1 cellular context compared by ENCODE assay signal in genomic region chr21:46324390-46325072, GRCh38.
A peak's percentile ranks its signal among the peaks of the same experiment; 100 is the strongest.
TF ChIP-seq lines count a peak whose summit lies in the region.

No MANE protein-coding gene starts in this region.

TF ChIP-seq in K562, 482 proteins besides CTCF, POLR2A, EP300 and RAD21 (continued from another document and continues in another):
- TF ChIP-seq ATF7 (IDR thresholded peaks at IDR 0.05): no peak
- peak; percentile 79; the same call in 1 of the 2 replicates for TF ChIP-seq ZC3H4 (CRISPR knock-in tag; IDR thresholded peaks at IDR 0.05; ENCODE audit: borderline replicate concordance)
- TF ChIP-seq ZBTB7A (IDR thresholded peaks at IDR 0.05; ENCODE audit: borderline replicate concordance, control insufficient read depth, low read depth, low read length): peak; percentile 39; the same call in 1 of the 2 replicates
- TF ChIP-seq GATAD2A (IDR thresholded peaks at IDR 0.05): no peak
- TF ChIP-seq NCOA4 (IDR thresholded peaks at IDR 0.05; ENCODE audit: partially characterized antibody): no peak
- no peak for TF ChIP-seq ZC3H8 (IDR thresholded peaks at IDR 0.05)
- TF ChIP-seq HMG20A (CRISPR knock-in tag; conservative IDR thresholded peaks at IDR 0.05): no peak
- TF ChIP-seq, protein P1, sequence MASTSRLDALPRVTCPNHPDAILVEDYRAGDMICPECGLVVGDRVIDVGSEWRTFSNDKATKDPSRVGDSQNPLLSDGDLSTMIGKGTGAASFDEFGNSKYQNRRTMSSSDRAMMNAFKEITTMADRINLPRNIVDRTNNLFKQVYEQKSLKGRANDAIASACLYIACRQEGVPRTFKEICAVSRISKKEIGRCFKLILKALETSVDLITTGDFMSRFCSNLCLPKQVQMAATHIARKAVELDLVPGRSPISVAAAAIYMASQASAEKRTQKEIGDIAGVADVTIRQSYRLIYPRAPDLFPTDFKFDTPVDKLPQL (IDR thresholded peaks at IDR 0.05; ENCODE audit: extremely low read depth, insufficient read length): no peak
- TF ChIP-seq, protein P2, sequence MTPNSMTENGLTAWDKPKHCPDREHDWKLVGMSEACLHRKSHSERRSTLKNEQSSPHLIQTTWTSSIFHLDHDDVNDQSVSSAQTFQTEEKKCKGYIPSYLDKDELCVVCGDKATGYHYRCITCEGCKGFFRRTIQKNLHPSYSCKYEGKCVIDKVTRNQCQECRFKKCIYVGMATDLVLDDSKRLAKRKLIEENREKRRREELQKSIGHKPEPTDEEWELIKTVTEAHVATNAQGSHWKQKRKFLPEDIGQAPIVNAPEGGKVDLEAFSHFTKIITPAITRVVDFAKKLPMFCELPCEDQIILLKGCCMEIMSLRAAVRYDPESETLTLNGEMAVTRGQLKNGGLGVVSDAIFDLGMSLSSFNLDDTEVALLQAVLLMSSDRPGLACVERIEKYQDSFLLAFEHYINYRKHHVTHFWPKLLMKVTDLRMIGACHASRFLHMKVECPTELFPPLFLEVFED (CRISPR knock-in tag; conservative IDR thresholded peaks at IDR 0.05): no peak
- TF ChIP-seq NUFIP1 (IDR thresholded peaks at IDR 0.05; ENCODE audit: partially characterized antibody): no peak
- TF ChIP-seq MCM3 (IDR thresholded peaks at IDR 0.05): no peak
- TF ChIP-seq RBM17 (IDR thresholded peaks at IDR 0.05; ENCODE audit: borderline replicate concordance, low read depth, low read length): no peak
- TF ChIP-seq PHB (CRISPR knock-in tag; IDR thresholded peaks at IDR 0.05): peak; percentile 75; the same call in 1 of the 2 replicates
- no peak for TF ChIP-seq ZNF212 (CRISPR knock-in tag; IDR thresholded peaks at IDR 0.05)
- 0 out of 2 replicates have a peak, but pooled peaks have one; percentile 23 for TF ChIP-seq RBM14 (IDR thresholded peaks at IDR 0.05; ENCODE audit: borderline replicate concordance, insufficient read depth, low read depth, low read length)
- no peak for TF ChIP-seq MBD2 (IDR thresholded peaks at IDR 0.05; ENCODE audit: borderline replicate concordance, low read depth)
- TF ChIP-seq ZNF408 (CRISPR knock-in tag; IDR thresholded peaks at IDR 0.05; ENCODE audit: low read depth): no peak
- TF ChIP-seq, protein P3, sequence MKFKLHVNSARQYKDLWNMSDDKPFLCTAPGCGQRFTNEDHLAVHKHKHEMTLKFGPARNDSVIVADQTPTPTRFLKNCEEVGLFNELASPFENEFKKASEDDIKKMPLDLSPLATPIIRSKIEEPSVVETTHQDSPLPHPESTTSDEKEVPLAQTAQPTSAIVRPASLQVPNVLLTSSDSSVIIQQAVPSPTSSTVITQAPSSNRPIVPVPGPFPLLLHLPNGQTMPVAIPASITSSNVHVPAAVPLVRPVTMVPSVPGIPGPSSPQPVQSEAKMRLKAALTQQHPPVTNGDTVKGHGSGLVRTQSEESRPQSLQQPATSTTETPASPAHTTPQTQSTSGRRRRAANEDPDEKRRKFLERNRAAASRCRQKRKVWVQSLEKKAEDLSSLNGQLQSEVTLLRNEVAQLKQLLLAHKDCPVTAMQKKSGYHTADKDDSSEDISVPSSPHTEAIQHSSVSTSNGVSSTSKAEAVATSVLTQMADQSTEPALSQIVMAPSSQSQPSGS (CRISPR knock-in tag; IDR thresholded peaks at IDR 0.05): 0 out of 2 replicates have a peak, but pooled peaks have one; percentile 50
- no peak for TF ChIP-seq ZNF354B (CRISPR knock-in tag; IDR thresholded peaks at IDR 0.05)
- TF ChIP-seq CBX3 (IDR thresholded peaks at IDR 0.05; ENCODE audit: borderline replicate concordance in 1 of 2, low read length in 2 of 2): no peak
- no peak for TF ChIP-seq NR3C1 (CRISPR knock-in tag; IDR thresholded peaks at IDR 0.05)
- TF ChIP-seq ZNF436 (CRISPR knock-in tag; IDR thresholded peaks at IDR 0.05): no peak
- TF ChIP-seq MYBL2 (IDR thresholded peaks at IDR 0.05; ENCODE audit: low read depth): no peak
- TF ChIP-seq MYBL2 (CRISPR knock-in tag; IDR thresholded peaks at IDR 0.05; ENCODE audit: borderline replicate concordance): no peak
- no peak for TF ChIP-seq NCOA1 (IDR thresholded peaks at IDR 0.05; ENCODE audit: low read depth)
- no peak for TF ChIP-seq DMBX1 (CRISPR knock-in tag; IDR thresholded peaks at IDR 0.05; ENCODE audit: borderline replicate concordance)
- no peak for TF ChIP-seq XRCC4 (IDR thresholded peaks at IDR 0.05; ENCODE audit: extremely low read depth, insufficient read depth, insufficient read length)
- no peak for TF ChIP-seq SNRNP70 (optimal IDR thresholded peaks at IDR 0.05; ENCODE audit: low read depth, low read length)
- no peak for TF ChIP-seq ZNF551 (CRISPR knock-in tag; IDR thresholded peaks at IDR 0.05)
- TF ChIP-seq KLF13 (tag; IDR thresholded peaks at IDR 0.05; ENCODE audit: borderline replicate concordance, low read depth): peak; percentile 96
- TF ChIP-seq, protein P4, sequence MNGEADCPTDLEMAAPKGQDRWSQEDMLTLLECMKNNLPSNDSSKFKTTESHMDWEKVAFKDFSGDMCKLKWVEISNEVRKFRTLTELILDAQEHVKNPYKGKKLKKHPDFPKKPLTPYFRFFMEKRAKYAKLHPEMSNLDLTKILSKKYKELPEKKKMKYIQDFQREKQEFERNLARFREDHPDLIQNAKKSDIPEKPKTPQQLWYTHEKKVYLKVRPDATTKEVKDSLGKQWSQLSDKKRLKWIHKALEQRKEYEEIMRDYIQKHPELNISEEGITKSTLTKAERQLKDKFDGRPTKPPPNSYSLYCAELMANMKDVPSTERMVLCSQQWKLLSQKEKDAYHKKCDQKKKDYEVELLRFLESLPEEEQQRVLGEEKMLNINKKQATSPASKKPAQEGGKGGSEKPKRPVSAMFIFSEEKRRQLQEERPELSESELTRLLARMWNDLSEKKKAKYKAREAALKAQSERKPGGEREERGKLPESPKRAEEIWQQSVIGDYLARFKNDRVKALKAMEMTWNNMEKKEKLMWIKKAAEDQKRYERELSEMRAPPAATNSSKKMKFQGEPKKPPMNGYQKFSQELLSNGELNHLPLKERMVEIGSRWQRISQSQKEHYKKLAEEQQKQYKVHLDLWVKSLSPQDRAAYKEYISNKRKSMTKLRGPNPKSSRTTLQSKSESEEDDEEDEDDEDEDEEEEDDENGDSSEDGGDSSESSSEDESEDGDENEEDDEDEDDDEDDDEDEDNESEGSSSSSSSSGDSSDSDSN (IDR thresholded peaks at IDR 0.05; ENCODE audit: borderline replicate concordance in 1 of 2, low read depth in 2 of 2, low read length in 2 of 2): 0 out of 4 replicates have a peak, but pooled peaks have one; percentile 4 to 16
- TF ChIP-seq TFAP4 (CRISPR knock-in tag; IDR thresholded peaks at IDR 0.05; ENCODE audit: borderline replicate concordance): no peak; the same call in 1 of the 2 replicates
- TF ChIP-seq PTBP1 (IDR thresholded peaks at IDR 0.05; ENCODE audit: low read depth, low read length): no peak
- TF ChIP-seq, protein P5, sequence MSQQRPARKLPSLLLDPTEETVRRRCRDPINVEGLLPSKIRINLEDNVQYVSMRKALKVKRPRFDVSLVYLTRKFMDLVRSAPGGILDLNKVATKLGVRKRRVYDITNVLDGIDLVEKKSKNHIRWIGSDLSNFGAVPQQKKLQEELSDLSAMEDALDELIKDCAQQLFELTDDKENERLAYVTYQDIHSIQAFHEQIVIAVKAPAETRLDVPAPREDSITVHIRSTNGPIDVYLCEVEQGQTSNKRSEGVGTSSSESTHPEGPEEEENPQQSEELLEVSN (IDR thresholded peaks at IDR 0.05; ENCODE audit: borderline replicate concordance in 1 of 2, extremely low read depth in 1 of 2, insufficient read depth in 1 of 2, insufficient read length in 1 of 2, low read depth in 1 of 2, low read length in 1 of 2, poor library complexity in 1 of 2, severe bottlenecking in 1 of 2): peak; percentile 67 to 76
- TF ChIP-seq, protein P6, sequence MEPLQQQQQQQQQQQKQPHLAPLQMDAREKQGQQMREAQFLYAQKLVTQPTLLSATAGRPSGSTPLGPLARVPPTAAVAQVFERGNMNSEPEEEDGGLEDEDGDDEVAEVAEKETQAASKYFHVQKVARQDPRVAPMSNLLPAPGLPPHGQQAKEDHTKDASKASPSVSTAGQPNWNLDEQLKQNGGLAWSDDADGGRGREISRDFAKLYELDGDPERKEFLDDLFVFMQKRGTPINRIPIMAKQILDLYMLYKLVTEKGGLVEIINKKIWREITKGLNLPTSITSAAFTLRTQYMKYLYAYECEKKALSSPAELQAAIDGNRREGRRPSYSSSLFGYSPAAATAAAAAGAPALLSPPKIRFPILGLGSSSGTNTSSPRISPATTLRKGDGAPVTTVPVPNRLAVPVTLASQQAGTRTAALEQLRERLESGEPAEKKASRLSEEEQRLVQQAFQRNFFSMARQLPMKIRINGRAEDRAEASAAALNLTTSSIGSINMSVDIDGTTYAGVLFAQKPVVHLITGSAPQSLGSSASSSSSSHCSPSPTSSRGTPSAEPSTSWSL (CRISPR knock-in tag; IDR thresholded peaks at IDR 0.05; ENCODE audit: borderline replicate concordance): no peak
- TF ChIP-seq POU5F1 (IDR thresholded peaks at IDR 0.05; ENCODE audit: borderline replicate concordance, low read depth, low read length, partially characterized antibody): no peak
- no peak for TF ChIP-seq GTF2F1 (IDR thresholded peaks at IDR 0.05; ENCODE audit: low read depth, low read length)
- TF ChIP-seq GABPB2 (CRISPR knock-in tag; conservative IDR thresholded peaks at IDR 0.05): no peak
- TF ChIP-seq NELFE (IDR thresholded peaks at IDR 0.05; ENCODE audit: insufficient read depth, insufficient read length): no peak
- TF ChIP-seq THAP12 (CRISPR knock-in tag; IDR thresholded peaks at IDR 0.05): peak; percentile 92
- TF ChIP-seq RREB1 (CRISPR knock-in tag; IDR thresholded peaks at IDR 0.05): 0 out of 2 replicates have a peak, but pooled peaks have one; percentile 72
- TF ChIP-seq ZNF197 (CRISPR knock-in tag; IDR thresholded peaks at IDR 0.05; ENCODE audit: low read depth): no peak
- 0 out of 2 replicates have a peak, but pooled peaks have one; percentile 2 for TF ChIP-seq GABPA (tag; conservative IDR thresholded peaks at IDR 0.05; ENCODE audit: low read depth)
- TF ChIP-seq LEF1 (IDR thresholded peaks at IDR 0.05): no peak
- TF ChIP-seq ZNF324 (CRISPR knock-in tag; IDR thresholded peaks at IDR 0.05): no peak
